Comparison of ENCODE assay signal across 9 cellular contexts in genomic region chr16:23877107-23878070, GRCh38.
DNase-seq lines count a peak whose midpoint lies in the region; ATAC-seq and TF ChIP-seq lines count a peak whose summit lies in the region.
"Had no signal": no experiment of that assay in that cellular context is flagged by ENCODE, and none has a peak within 500 bp of the region (broad histone marks: within the 10 kb centered on the region; RNA-seq: fewer than 3 reads in every experiment).

No MANE protein-coding gene starts in this region.

- no peak overlapping the region for H3K9ac ChIP-seq in OCI-LY1 (ENCODE audit: low read length)

- TF ChIP-seq CTCF in OCI-LY1 (IDR thresholded peaks at IDR 0.05; ENCODE audit: low read length): peak; percentile 22

- H3F3A ChIP-seq in OCI-LY1 (ENCODE audit: insufficient read depth, low read length): no peaks in the 10 kb centered on the region

- H3K9me2 ChIP-seq in OCI-LY1 (ENCODE audit: low read depth, low read length): no peaks in the 10 kb centered on the region

- no peak overlapping the region for H3K27ac ChIP-seq in OCI-LY1 (ENCODE audit: low read depth, low read length, poor library complexity, severe bottlenecking)

- H4K20me1 ChIP-seq in OCI-LY1 (ENCODE audit: insufficient read depth, low read length): no peaks in the 10 kb centered on the region

- no peaks in the 10 kb centered on the region for H3K36me3 ChIP-seq in OCI-LY1 (ENCODE audit: insufficient read depth, low read length)

- no peaks in the 10 kb centered on the region for H3K27me3 ChIP-seq in OCI-LY1 (ENCODE audit: insufficient read depth, low read length)

- H3K4me1 ChIP-seq in OCI-LY1 (ENCODE audit: insufficient read depth, low read length, severe bottlenecking): peaks cover 17% of the 10 kb centered on the region

- no peak overlapping the region for H3K4me3 ChIP-seq in OCI-LY1 (ENCODE audit: low read depth, low read length, poor library complexity, severe bottlenecking)
- H3K4me3 ChIP-seq: lung had no signal

- ATAC-seq in HG03108 (IDR thresholded peaks at IDR 0.05; ENCODE audit: unreplicated experiment): no peak
- no peak for ATAC-seq in GM19351 (IDR thresholded peaks at IDR 0.05; ENCODE audit: unreplicated experiment)

- no peaks in the 10 kb centered on the region for H3K9me3 ChIP-seq in OCI-LY1 (ENCODE audit: low read length)

- H3K4me2 ChIP-seq in OCI-LY1 (ENCODE audit: low read length): no peak overlapping the region

- no peak overlapping the region for H2AFZ ChIP-seq in OCI-LY1 (ENCODE audit: low read length)

- DNase-seq in stimulated activated CD4-positive, alpha-beta T cell treated with anti-CD3 and anti-CD28 coated beads, Interleukin-1b, Interleukin-23, amount 100 ng/mL, for 48 hours: peak; percentile 53
- no peak for DNase-seq in stimulated activated CD4-positive, alpha-beta T cell treated with anti-CD3 and anti-CD28 coated beads, Interleukin-15, amount 100 ng/mL, for 24 hours
- DNase-seq in central memory CD4-positive, alpha-beta T cell: peak; percentile 11
- DNase-seq in HUDEP-2 (lab: John Stamatoyannopoulos, UW; ENCODE audit: unreplicated experiment in 76 of 76) (no peak), NCI-H1694 (lab: John Stamatoyannopoulos, UW) (no peak)

- no peaks in the 10 kb centered on the region for H3K79me2 ChIP-seq in OCI-LY1 (ENCODE audit: insufficient read depth, low read length)

Comparison
In these comparisons a context has a peak if more than half of its experiments do, and no peak if none do; other contexts are left out.
1. DNase-seq: peak in stimulated activated CD4-positive, alpha-beta T cell treated with anti-CD3 and anti-CD28 coated beads, Interleukin-1b, Interleukin-23, amount 100 ng/mL, for 48 hours (single experiment) and central memory CD4-positive, alpha-beta T cell (single experiment); none in stimulated activated CD4-positive, alpha-beta T cell treated with anti-CD3 and anti-CD28 coated beads, Interleukin-15, amount 100 ng/mL, for 24 hours (single experiment), HUDEP-2 (0 of 76) and NCI-H1694 (single experiment).